In genomic region chr4:26821677-26822503, GRCh38 we compare ENCODE assay signal across 15 cellular contexts. TPM values are rescaled to one million over a fixed set of nuclear protein-coding genes. Genes with fewer than 3 reads are reported as not detected.
DNase-seq lines count a peak whose midpoint lies in the region; ATAC-seq and TF ChIP-seq lines count a peak whose summit lies in the region.
"Had no signal": no experiment of that assay in that cellular context is flagged by ENCODE, and none has a peak within 500 bp of the region (broad histone marks: within the 10 kb centered on the region; RNA-seq: fewer than 3 reads in every experiment).

No MANE protein-coding gene starts in this region.

- TF ChIP-seq CTCF in nephron progenitor cell (IDR thresholded peaks at IDR 0.05): no peak
- TF ChIP-seq CTCF in testis (IDR thresholded peaks at IDR 0.05): no peak

- no peaks in the 10 kb centered on the region for H3K9me3 ChIP-seq in testis
- H3K9me3 ChIP-seq: pancreas had no signal

- no peaks in the 10 kb centered on the region for H3K4me1 ChIP-seq in testis

- H3K4me1 Mint-ChIP-seq in nephron progenitor cell: peaks cover 10% of the 10 kb centered on the region

- WGBS in testis, 2 donors: 88% methylated on average over 10 to 11 of the region's 11 CpGs

- H3K9me3 Mint-ChIP-seq in nephron progenitor cell: peaks cover 26% of the 10 kb centered on the region

- H3K27ac Mint-ChIP-seq in nephron progenitor cell: peak overlapping the region; percentile 46

- no peaks in the 10 kb centered on the region for H3K27me3 ChIP-seq in testis
- H3K27me3 ChIP-seq: pancreas had no signal

- peaks cover 21% of the 10 kb centered on the region for H3K36me3 Mint-ChIP-seq in nephron progenitor cell (ENCODE audit: low read depth)

- H3K27me3 Mint-ChIP-seq in nephron progenitor cell (ENCODE audit: low read depth, poor library complexity): no peaks in the 10 kb centered on the region

- H3K36me3 ChIP-seq in testis (ENCODE audit: low read depth, missing control alignments): no peaks in the 10 kb centered on the region
- H3K36me3 ChIP-seq: pancreas had no signal

- H3K27ac ChIP-seq in testis: no peak overlapping the region
- H3K27ac ChIP-seq: pancreas had no signal

- H3K4me3 Mint-ChIP-seq in nephron progenitor cell: no peak overlapping the region

- TF ChIP-seq POLR2A in testis (IDR thresholded peaks at IDR 0.05): no peak

- intact Hi-C loops in testis (cut with DNase I; ENCODE audit: low total_unique reads): no loop called here
- intact Hi-C loops in left ventricle myocardium superior (cut with micrococcal nuclease): no loop called here

- DNase-seq in DMS53 (lab: John Stamatoyannopoulos, UW): peak; percentile 99
- peak; percentile 21 for DNase-seq in NAMALWA (ENCODE audit: low spot score)
- peak; percentile 43 to 51 for DNase-seq in dermis microvascular lymphatic vessel endothelial cell (ENCODE audit: low read depth in 2 of 2)
- no peak for DNase-seq in nephron progenitor cell
- no peak for DNase-seq in stimulated activated CD4-positive, alpha-beta T cell treated with anti-CD3 and anti-CD28 coated beads, Interleukin-12 subunit alpha, Interleukin-12 subunit beta, amount 100 ng/mL, for 4 hours
- no peak for DNase-seq in testis
- no peak for DNase-seq in left ventricle myocardium superior
- DNase-seq: activated CD4-positive, alpha-beta T cell treated with anti-CD3 and anti-CD28 coated beads for 48 hours; effector CD4-positive, alpha-beta T cell; EL; H7; NCI-H1105 treated with DMSO at 0.1 percent for 48 hours; pancreas; RPMI8226 had no signal

- ATAC-seq in GM18861 (IDR thresholded peaks at IDR 0.05; ENCODE audit: unreplicated experiment) (no peak), left ventricle myocardium superior (no peak)

- no peak overlapping the region for H3K4me3 ChIP-seq in testis
- H3K4me3 ChIP-seq: pancreas had no signal

RNA-seq across cellular contexts. Expression of gene STIM2, which starts 38.8 kb away (rescaled TPM):
- 13.6 and 15.0 TPM in 2 replicates for total RNA-seq in dermis microvascular lymphatic vessel endothelial cell
- total RNA-seq in testis: 10 to 100 TPM; 29.4 to 35.0 TPM
- 14.3 TPM for polyA plus RNA-seq in testis (ENCODE audit: insufficient read depth, low read depth, low replicate concordance)
- 12.5 TPM for total RNA-seq in left ventricle myocardium superior

Comparison
In these comparisons a context has a peak if more than half of its experiments do, and no peak if none do; other contexts are left out.
1. DNase-seq: peak in DMS53 (single experiment), NAMALWA (single experiment) and dermis microvascular lymphatic vessel endothelial cell (2 of 2); none in nephron progenitor cell (single experiment), stimulated activated CD4-positive, alpha-beta T cell treated with anti-CD3 and anti-CD28 coated beads, Interleukin-12 subunit alpha, Interleukin-12 subunit beta, amount 100 ng/mL, for 4 hours (single experiment), testis (single experiment) and left ventricle myocardium superior (single experiment).